9 cellular contexts compared by ENCODE assay signal in the genomic region with DNA sequence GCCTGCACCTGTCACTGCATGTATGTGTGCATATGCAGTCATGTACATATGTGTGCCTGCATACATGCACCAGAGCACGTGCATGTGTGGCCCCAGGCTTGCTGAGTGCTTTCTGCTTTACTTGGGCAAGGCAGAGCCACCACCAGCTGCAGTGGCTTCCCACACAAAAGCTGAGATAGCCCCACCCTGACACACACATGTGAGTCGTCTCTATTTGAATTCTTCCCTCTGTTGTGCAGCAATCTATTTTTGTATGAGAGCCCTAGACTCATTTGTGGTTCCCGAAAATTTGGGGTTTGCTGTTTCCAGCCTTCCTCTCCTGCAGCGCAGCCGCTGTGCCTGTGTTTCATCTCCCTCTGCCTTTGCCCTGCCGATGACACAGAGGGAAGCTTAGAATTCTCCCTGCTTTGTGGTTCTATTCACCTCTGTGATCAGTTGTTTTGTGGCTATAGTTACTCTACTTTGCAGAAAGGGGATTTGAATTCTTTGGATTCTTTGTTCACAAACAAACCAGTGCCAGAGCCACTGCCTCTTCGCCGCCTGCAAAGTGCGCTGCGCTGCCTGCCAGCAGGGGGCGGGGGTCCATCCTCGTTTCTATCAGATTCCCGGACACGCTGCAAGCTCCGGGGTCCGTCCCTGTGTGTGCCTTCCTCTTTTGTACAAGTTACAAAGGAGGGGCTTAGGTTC.
DNase-seq lines count a peak whose midpoint lies in the region; ATAC-seq, FAIRE-seq and TF ChIP-seq lines count a peak whose summit lies in the region.
"Had no signal": no experiment of that assay in that cellular context is flagged by ENCODE, and none has a peak within 500 bp of the region (broad histone marks: within the 10 kb centered on the region; RNA-seq: fewer than 3 reads in every experiment).

No MANE protein-coding gene starts in this region.

- CTCF ChIA-PET in Panc1 (lab: Charles Lee) = interaction anchor here (0.5 kb wide), 1 partner anchor 13 kb away, joined by 4 read pairs; no protein-coding TSS in a partner anchor

- H3K4me1 ChIP-seq in Panc1 (ENCODE audit: control insufficient read depth, insufficient read depth, low read length) = peaks cover 6% of the 10 kb centered on the region; the same call in 1 of the 2 replicates

- no peaks in the 10 kb centered on the region; the same call in 1 of the 2 replicates for H3K27me3 ChIP-seq in Panc1 (ENCODE audit: control insufficient read depth, insufficient read depth, low read length)
- no peaks in the 10 kb centered on the region for H3K27me3 ChIP-seq in bronchial epithelial cell (ENCODE audit: control insufficient read depth, insufficient read depth, low read length)
- no peaks in the 10 kb centered on the region for H3K27me3 ChIP-seq in layer of hippocampus (ENCODE audit: control insufficient read depth, insufficient read depth, low read length)

- no peak overlapping the region for H3K27ac ChIP-seq in Panc1 (ENCODE audit: low read length)
- peak overlapping the region; percentile 22 for H3K27ac ChIP-seq in layer of hippocampus (ENCODE audit: low read depth, low read length)
- H3K27ac ChIP-seq: neutrophil had no signal

- no peak overlapping the region for H3K4me3 ChIP-seq in AG10803 (ENCODE audit: low read length)
- H3K4me3 ChIP-seq in Panc1 (ENCODE audit: low read depth in 2 of 2, low read length in 2 of 2) = peak overlapping the region in 1 of 2 experiments; percentile 38; a peak in 2 of 4 replicates
- H3K4me3 ChIP-seq in bronchial epithelial cell (ENCODE audit: low read depth, low read length) = no peak overlapping the region

- H3K36me3 ChIP-seq in Panc1 (ENCODE audit: control insufficient read depth, insufficient read depth, low read length) (no peaks in the 10 kb centered on the region), bronchial epithelial cell (ENCODE audit: control insufficient read depth, insufficient read depth, low read length) (no peaks in the 10 kb centered on the region)
- H3K36me3 ChIP-seq: neutrophil had no signal

- DNase-seq in AG10803 (ENCODE audit: low read depth) = peak; percentile 86
- DNase-seq in H4 (ENCODE audit: low spot score) = peak; percentile 82
- DNase-seq in Panc1 (ENCODE audit: low read depth, low spot score) = peak; percentile 15
- no peak for DNase-seq in bronchial epithelial cell (ENCODE audit: low read depth)
- peak; percentile 62 for DNase-seq in stimulated activated naive CD8-positive, alpha-beta T cell treated with anti-CD3 and anti-CD28 coated beads, Interleukin-15, Interleukin-2, amounts not matched to agents 100 U/mL and 50 U/mL, for 24 hours
- no peak for DNase-seq in DMS153 (lab: John Stamatoyannopoulos, UW)

- POLR2A ChIA-PET in Panc1 (lab: Charles Lee) = no interaction called here

- FAIRE-seq in bronchial epithelial cell (lab: Jason Lieb, UNC) = no peak

- no peaks in the 10 kb centered on the region for H3K9me3 ChIP-seq in Panc1 (ENCODE audit: control insufficient read depth, insufficient read depth, low read depth, low read length)
- H3K9me3 ChIP-seq: neutrophil had no signal

- TF ChIP-seq CTCF in AG10803 (conservative IDR thresholded peaks at IDR 0.05; ENCODE audit: low read length) = peak; percentile 82
- peak; percentile 95 for TF ChIP-seq CTCF in Panc1 (IDR thresholded peaks at IDR 0.05)
- TF ChIP-seq CTCF in bronchial epithelial cell (IDR thresholded peaks at IDR 0.05; ENCODE audit: insufficient read depth, low read length, severe bottlenecking) = peak; percentile 78

- peak; percentile 60 for ATAC-seq in Panc1
- ATAC-seq in stimulated activated naive CD8-positive, alpha-beta T cell treated with anti-CD3 and anti-CD28 coated beads, Interleukin-15, Interleukin-2, amounts not matched to agents 100 U/mL and 50 U/mL, for 24 hours = no peak
- ATAC-seq in GM21423 (IDR thresholded peaks at IDR 0.05; ENCODE audit: unreplicated experiment) = no peak

- BruUV-seq in Panc1 (replicated peaks; lab: Mats Ljungman, UMichigan) = no TSS peak

- in situ Hi-C loops in Panc1 (cut with HindIII; ENCODE audit: low pct_unique_long_range_greater_than_20kb, low sequenced_read_pairs) = no loop called here

- intact Hi-C loops in Panc1 (cut with micrococcal nuclease; ENCODE audit: unreplicated experiment) = no loop called here

Comparison
In these comparisons a context has a peak if more than half of its experiments do, and no peak if none do; other contexts are left out.
1. DNase-seq: peak in AG10803 (single experiment), H4 (single experiment), Panc1 (single experiment) and stimulated activated naive CD8-positive, alpha-beta T cell treated with anti-CD3 and anti-CD28 coated beads, Interleukin-15, Interleukin-2, amounts not matched to agents 100 U/mL and 50 U/mL, for 24 hours (single experiment); none in bronchial epithelial cell (single experiment) and DMS153 (single experiment).
2. Peak in every context shown above with its lines, with median percentiles within 50 percentile points of each other: CTCF ChIP-seq.